Comparison of ENCODE assay signal across 18 cellular contexts in the genomic region with DNA sequence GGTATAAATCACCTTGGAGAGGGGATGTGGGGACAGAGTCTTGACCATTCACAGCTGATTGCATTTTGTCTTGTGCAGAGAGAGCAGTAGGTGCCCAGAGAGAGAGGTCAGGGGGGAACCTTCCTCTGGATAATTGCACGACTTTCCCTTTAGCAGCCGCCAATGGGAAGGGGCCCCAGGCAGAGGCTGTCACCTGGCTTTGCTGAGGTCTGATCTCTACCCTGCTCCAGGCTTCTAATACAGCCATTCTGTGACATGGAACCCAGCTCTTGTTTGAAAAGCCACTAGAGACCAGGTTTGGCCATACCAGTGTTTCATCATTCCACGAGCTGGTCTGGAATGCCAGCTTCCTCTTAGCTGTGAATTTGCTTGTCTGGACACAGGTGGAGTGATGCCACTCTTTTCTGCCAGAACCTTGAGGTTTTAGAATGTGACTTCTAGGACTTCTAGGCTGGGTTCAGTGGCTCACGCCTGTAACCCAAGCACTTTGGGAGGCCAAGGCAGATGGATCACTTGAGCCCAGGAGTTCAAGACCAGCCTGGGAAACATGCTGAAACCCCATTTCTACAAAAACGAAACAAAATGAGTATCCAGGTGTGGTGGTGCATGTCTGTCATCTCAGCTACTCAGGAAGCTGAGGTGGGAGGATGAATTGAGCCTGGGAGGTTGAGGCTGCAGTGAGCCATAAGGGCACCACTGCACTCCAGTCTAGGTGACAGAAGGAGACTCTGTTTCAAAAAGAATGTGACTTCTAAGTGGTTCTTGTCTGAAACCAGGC.
DNase-seq lines count a peak whose midpoint lies in the region; ATAC-seq and TF ChIP-seq lines count a peak whose summit lies in the region.
"Had no signal": no experiment of that assay in that cellular context is flagged by ENCODE, and none has a peak within 500 bp of the region (broad histone marks: within the 10 kb centered on the region; RNA-seq: fewer than 3 reads in every experiment).

No MANE protein-coding gene starts in this region.

- peak; percentile 38 for DNase-seq in activated CD4-positive, alpha-beta T cell treated with anti-CD3 and anti-CD28 coated beads for 48 hours
- no peak for DNase-seq in activated CD4-positive, alpha-beta T cell treated with anti-CD3 and anti-CD28 coated beads for 1 hour
- peak in 1 of 7 experiments; percentile 43 for DNase-seq in CD8-positive, alpha-beta T cell
- DNase-seq in activated B cell treated with CpG ODN at 0.5 μM for 24 hours: no peak
- DNase-seq in naive B cell: no peak
- no peak for DNase-seq in uterus
- DNase-seq: 8988T, foreskin fibroblast, MV-4-11, NCI-H2081 treated with DMSO at 0.1 percent for 48 hours, NCI-H69, Peyer's patch, SK-N-SH had no signal

- POLR2A ChIA-PET in CD8-positive, alpha-beta T cell (lab: Charles Lee): no interaction called here
- POLR2A ChIA-PET in activated B cell treated with CpG ODN at 0.5 μM for 24 hours (lab: Charles Lee): interaction anchor here (0.7 kb wide), 1 partner anchor 213 kb away, joined by 3 read pairs; no protein-coding TSS in a partner anchor

- peaks cover 68% of the 10 kb centered on the region for H3K4me1 Mint-ChIP-seq in CD8-positive, alpha-beta T cell (ENCODE audit: low read depth)
- H3K4me1 Mint-ChIP-seq in activated B cell treated with CpG ODN at 0.5 μM for 24 hours (peaks cover 76% of the 10 kb centered on the region), naive B cell (peaks cover 52 to 91% (median 87%) of the 10 kb centered on the region in 3 donors)

- no peaks in the 10 kb centered on the region for H3K9me3 ChIP-seq in CD8-positive, alpha-beta T cell (ENCODE audit: low read length)
- H3K9me3 ChIP-seq in uterus: no peaks in the 10 kb centered on the region
- H3K9me3 ChIP-seq: adrenal gland, HAP-1, Peyer's patch, SK-N-SH had no signal

- no peak overlapping the region for H3K27ac ChIP-seq in CD8-positive, alpha-beta T cell (ENCODE audit: low read depth, low read length)
- H3K27ac ChIP-seq in uterus: no peak overlapping the region
- H3K27ac ChIP-seq: adrenal gland, Peyer's patch had no signal

- H3K36me3 Mint-ChIP-seq in CD8-positive, alpha-beta T cell: no peaks in the 10 kb centered on the region
- peaks cover 29% of the 10 kb centered on the region for H3K36me3 Mint-ChIP-seq in activated B cell treated with CpG ODN at 0.5 μM for 24 hours (ENCODE audit: low read depth)
- H3K36me3 Mint-ChIP-seq in naive B cell: peaks cover 0 to 6% of the 10 kb centered on the region in 2 donors

- no peak for TF ChIP-seq CTCF in CD8-positive, alpha-beta T cell (IDR thresholded peaks at IDR 0.05)
- TF ChIP-seq CTCF in activated B cell treated with CpG ODN at 0.5 μM for 24 hours (IDR thresholded peaks at IDR 0.05) (no peak), uterus (IDR thresholded peaks at IDR 0.05) (no peak)

- intact Hi-C loops in CD8-positive, alpha-beta T cell (cut with DNase I, micrococcal nuclease): no loop called here
- intact Hi-C loops in activated B cell treated with CpG ODN at 0.5 μM for 24 hours (cut with micrococcal nuclease) (loop anchor here (2.0 kb wide), 1 partner anchor 16 kb away; no protein-coding TSS in a partner anchor), uterus (cut with DNase I; ENCODE audit: low total_unique reads) (no loop called here)

- no peak overlapping the region for H3K4me3 Mint-ChIP-seq in CD8-positive, alpha-beta T cell
- H3K4me3 Mint-ChIP-seq in activated B cell treated with CpG ODN at 0.5 μM for 24 hours: no peak overlapping the region
- H3K4me3 Mint-ChIP-seq in naive B cell: peak overlapping the region in 1 of 8 donors; percentile 20
- H3K4me3 Mint-ChIP-seq: central memory CD8-positive, alpha-beta T cell had no signal

- H3K4me3 ChIP-seq in CD8-positive, alpha-beta T cell (ENCODE audit: low read depth, low read length): no peak overlapping the region
- no peak overlapping the region for H3K4me3 ChIP-seq in uterus
- H3K4me3 ChIP-seq: adrenal gland, HAP-1, Peyer's patch had no signal

- H3K4me1 ChIP-seq in CD8-positive, alpha-beta T cell (ENCODE audit: insufficient read depth, low read length): peaks cover 34% of the 10 kb centered on the region
- no peaks in the 10 kb centered on the region for H3K4me1 ChIP-seq in uterus
- H3K4me1 ChIP-seq: adrenal gland, HAP-1, Peyer's patch had no signal

- H3K27me3 ChIP-seq in CD8-positive, alpha-beta T cell (ENCODE audit: insufficient read depth, low read length): no peaks in the 10 kb centered on the region
- H3K27me3 ChIP-seq in uterus: no peaks in the 10 kb centered on the region
- H3K27me3 ChIP-seq: adrenal gland, Peyer's patch had no signal

- no peaks in the 10 kb centered on the region for H3K27me3 Mint-ChIP-seq in CD8-positive, alpha-beta T cell (ENCODE audit: low read depth)
- H3K27me3 Mint-ChIP-seq in activated B cell treated with CpG ODN at 0.5 μM for 24 hours (no peaks in the 10 kb centered on the region), naive B cell (no peaks in the 10 kb centered on the region)
- H3K27me3 Mint-ChIP-seq: central memory CD8-positive, alpha-beta T cell had no signal

- H3K36me3 ChIP-seq in CD8-positive, alpha-beta T cell (ENCODE audit: insufficient read depth, low read length): no peaks in the 10 kb centered on the region
- no peaks in the 10 kb centered on the region for H3K36me3 ChIP-seq in uterus
- H3K36me3 ChIP-seq: adrenal gland, HAP-1, Peyer's patch had no signal

- TF ChIP-seq POLR2A in uterus (IDR thresholded peaks at IDR 0.05): no peak

- peak overlapping the region; percentile 27 for H3K27ac Mint-ChIP-seq in CD8-positive, alpha-beta T cell
- H3K27ac Mint-ChIP-seq in activated B cell treated with CpG ODN at 0.5 μM for 24 hours: peak overlapping the region; percentile 11
- H3K27ac Mint-ChIP-seq in naive B cell: peak overlapping the region; percentile 2 to 90 (median 64)

- H3K9me3 Mint-ChIP-seq in CD8-positive, alpha-beta T cell: no peaks in the 10 kb centered on the region
- H3K9me3 Mint-ChIP-seq in activated B cell treated with CpG ODN at 0.5 μM for 24 hours: no peaks in the 10 kb centered on the region
- no peaks in the 10 kb centered on the region for H3K9me3 Mint-ChIP-seq in naive B cell
- H3K9me3 Mint-ChIP-seq: central memory CD8-positive, alpha-beta T cell had no signal

- ATAC-seq in CD8-positive, alpha-beta T cell: peak; percentile 29
- no peak for ATAC-seq in activated B cell treated with CpG ODN at 0.5 μM for 24 hours (ENCODE audit: low read depth)
- ATAC-seq in naive B cell (ENCODE audit: low read depth in 2 of 2): peak; percentile 36 to 42
- ATAC-seq in HG02571 (IDR thresholded peaks at IDR 0.05; ENCODE audit: unreplicated experiment): no peak
- no peak for ATAC-seq in HG03378 (IDR thresholded peaks at IDR 0.05; ENCODE audit: unreplicated experiment)

- CTCF ChIA-PET in CD8-positive, alpha-beta T cell (lab: Charles Lee): interaction anchor here (1.1 kb wide), 1 partner anchor 87 kb away, joined by 3 read pairs; no protein-coding TSS in a partner anchor
- CTCF ChIA-PET in activated B cell treated with CpG ODN at 0.5 μM for 24 hours (lab: Charles Lee): no interaction called here

Comparison
In these comparisons a context has a peak if more than half of its experiments do, and no peak if none do; other contexts are left out.
1. ATAC-seq: peak in CD8-positive, alpha-beta T cell (single experiment) and naive B cell (2 of 2); none in activated B cell treated with CpG ODN at 0.5 μM for 24 hours (single experiment), HG02571 (single experiment) and HG03378 (single experiment).
2. H3K27ac Mint-ChIP-seq: peak in every context shown above with its lines; median percentile 64 in naive B cell; 27 in CD8-positive, alpha-beta T cell; 11 in activated B cell treated with CpG ODN at 0.5 μM for 24 hours.